ENCODE assay signal across 8 cellular contexts in the genomic region with DNA sequence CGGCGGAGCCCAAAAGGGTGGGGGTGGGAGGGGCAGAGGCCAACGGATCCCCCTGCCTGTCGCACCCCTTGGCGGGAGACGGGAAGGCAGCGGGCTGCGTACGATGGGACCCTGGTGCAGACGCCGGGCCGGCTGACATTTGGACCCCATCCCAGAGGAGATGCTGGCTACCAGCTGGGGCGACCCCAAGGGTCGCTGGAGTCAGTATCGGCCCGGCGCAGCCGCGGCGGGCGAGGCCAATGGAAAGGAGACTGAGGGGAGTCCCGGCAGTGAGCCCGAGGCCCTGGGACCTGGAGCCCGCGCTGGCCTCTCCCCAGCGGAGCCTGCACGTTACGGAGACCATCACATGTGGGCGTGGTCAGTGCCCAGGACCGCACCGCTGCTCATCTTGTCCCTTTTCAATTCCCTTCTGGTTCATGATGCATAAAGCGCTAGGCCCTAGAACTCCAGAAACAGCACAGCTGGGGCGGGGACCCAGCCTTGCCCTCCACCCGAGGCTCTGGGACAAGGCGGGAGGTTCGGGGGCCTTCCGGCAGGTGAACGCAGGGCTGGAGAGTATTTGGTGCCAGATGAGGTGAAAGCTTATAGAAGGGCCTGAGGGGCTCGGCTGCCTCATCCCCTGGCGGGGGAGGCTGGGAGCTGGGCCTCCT. TPM values are rescaled to one million over a fixed set of nuclear protein-coding genes. Genes with fewer than 3 reads are reported as not detected.
A peak's percentile ranks its signal among the peaks of the same experiment; 100 is the strongest.
DNase-seq lines count a peak whose midpoint lies in the region; ATAC-seq and TF ChIP-seq lines count a peak whose summit lies in the region.

No MANE protein-coding gene starts in this region.

- peaks cover 3% of the 10 kb centered on the region for H3K79me2 ChIP-seq in parathyroid adenoma

- POLR2A ChIA-PET in Panc1 (lab: Charles Lee) = no interaction called here

- H2AFZ ChIP-seq in parathyroid adenoma = no peak overlapping the region

- peaks cover 71% of the 10 kb centered on the region for H3K27me3 ChIP-seq in H7 (ENCODE audit: control insufficient read depth, insufficient read depth, low read length)
- no peaks in the 10 kb centered on the region for H3K27me3 ChIP-seq in Panc1 (ENCODE audit: control insufficient read depth, insufficient read depth, low read length)
- peaks cover 11% of the 10 kb centered on the region for H3K27me3 ChIP-seq in parathyroid adenoma (ENCODE audit: control insufficient read depth, insufficient read depth, low read length)

- H3K9me3 ChIP-seq in Panc1 (ENCODE audit: control insufficient read depth, insufficient read depth, low read depth, low read length) = no peaks in the 10 kb centered on the region
- H3K9me3 ChIP-seq in parathyroid adenoma (ENCODE audit: control insufficient read depth, low read length) = no peaks in the 10 kb centered on the region

- CTCF ChIA-PET in Panc1 (lab: Charles Lee) = interaction anchor here (0.6 kb wide), 1 partner anchor 19 kb away, joined by 6 read pairs; no protein-coding TSS in a partner anchor

- BruUV-seq in Panc1 (replicated peaks; lab: Mats Ljungman, UMichigan) = no TSS peak

- TF ChIP-seq CTCF in Panc1 (IDR thresholded peaks at IDR 0.05) (no peak), epithelial cell of esophagus (IDR thresholded peaks at IDR 0.05; ENCODE audit: insufficient read depth, low read depth, low read length, missing control alignments) (no peak), parathyroid adenoma (IDR thresholded peaks at IDR 0.05) (no peak)

- peak overlapping the region; percentile 95 for H3K4me2 ChIP-seq in parathyroid adenoma (ENCODE audit: low read length)

- in situ Hi-C loops in Panc1 (cut with HindIII; ENCODE audit: low pct_unique_long_range_greater_than_20kb, low sequenced_read_pairs) = no loop called here

- ATAC-seq in Panc1 (0 out of 2 replicates have a peak, but pooled peaks have one; percentile 2), GM18498 (IDR thresholded peaks at IDR 0.05; ENCODE audit: unreplicated experiment) (no peak), HG02642 (IDR thresholded peaks at IDR 0.05; ENCODE audit: poor library complexity, unreplicated experiment) (no peak), HG03095 (IDR thresholded peaks at IDR 0.05; ENCODE audit: unreplicated experiment) (no peak)

- H3K27ac ChIP-seq in Panc1 (ENCODE audit: low read length) (no peak overlapping the region), parathyroid adenoma (no peak overlapping the region)

- H3K4me1 ChIP-seq in Panc1 (ENCODE audit: control insufficient read depth, insufficient read depth, low read length) = no peaks in the 10 kb centered on the region
- peaks cover 14% of the 10 kb centered on the region for H3K4me1 ChIP-seq in parathyroid adenoma

- no peak overlapping the region for H3K9ac ChIP-seq in parathyroid adenoma

- intact Hi-C loops in Panc1 (cut with micrococcal nuclease; ENCODE audit: unreplicated experiment) = no loop called here

- H3K4me3 ChIP-seq in H7 (ENCODE audit: insufficient read depth, low read depth, low read length) = peak overlapping the region; percentile 36
- no peak overlapping the region for H3K4me3 ChIP-seq in Panc1 (ENCODE audit: low read depth in 2 of 2, low read length in 2 of 2)
- peak overlapping the region; percentile 14 for H3K4me3 ChIP-seq in epithelial cell of esophagus (ENCODE audit: low read length)
- peak overlapping the region; percentile 75 for H3K4me3 ChIP-seq in parathyroid adenoma (ENCODE audit: low read depth, low read length)

- H3K36me3 ChIP-seq in H7 (replicated peaks; ENCODE audit: control insufficient read depth, insufficient read depth, low read length) (no peaks in the 10 kb centered on the region), Panc1 (ENCODE audit: control insufficient read depth, insufficient read depth, low read length) (no peaks in the 10 kb centered on the region), parathyroid adenoma (ENCODE audit: control insufficient read depth, insufficient read depth, low read length) (no peaks in the 10 kb centered on the region)

- DNase-seq in H7 = peak; percentile 95
- DNase-seq in Panc1 (ENCODE audit: low read depth, low spot score) = no peak
- peak; percentile 38 for DNase-seq in epithelial cell of esophagus (ENCODE audit: low read depth)
- no peak for DNase-seq in NK-92 (lab: John Stamatoyannopoulos, UW; ENCODE audit: unreplicated experiment)

RNA-seq across cellular contexts. Expression of a gene that starts 8.0 kb away (rescaled TPM):
- total RNA-seq in H7 (2014; rRNA removed; shearing (Covaris generic)) = 57.2 and 75.3 TPM in 2 replicates
- total RNA-seq in Panc1 (2021; ENCODE audit: unreplicated experiment) = 34.7 TPM
- 31.1 TPM for polyA plus RNA-seq in Panc1 (2012; ENCODE audit: insufficient read length)

RNA-seq across cellular contexts. Expression of a gene that starts 19.2 kb away (rescaled TPM):
- 5.5 and 9.6 TPM in 2 replicates for total RNA-seq in H7 (2014; rRNA removed; shearing (Covaris generic))
- 9.9 TPM for total RNA-seq in Panc1 (2021; ENCODE audit: unreplicated experiment)
- 13.5 TPM for polyA plus RNA-seq in Panc1 (2012; ENCODE audit: insufficient read length)

RNA-seq across cellular contexts. Expression of a gene that starts 20.0 kb away (rescaled TPM):
- 3.1 and 4.5 TPM in 2 replicates for total RNA-seq in H7 (2014; rRNA removed; shearing (Covaris generic))
- total RNA-seq in Panc1 (2021; ENCODE audit: unreplicated experiment) = 9.2 TPM
- 15.8 TPM for polyA plus RNA-seq in Panc1 (2012; ENCODE audit: insufficient read length)

RNA-seq across cellular contexts. Expression of a gene that starts 21.1 kb away (rescaled TPM):
- total RNA-seq in H7 (2014; rRNA removed; shearing (Covaris generic)) = 0.11 and 0.31 TPM in 2 replicates
- total RNA-seq in Panc1 (2021; ENCODE audit: unreplicated experiment) = 11.9 TPM
- 14.5 TPM for polyA plus RNA-seq in Panc1 (2012; ENCODE audit: insufficient read length)

RNA-seq across cellular contexts. Expression of a gene that starts 32.8 kb away (rescaled TPM):
- 1,494 and 1,693 TPM in 2 replicates for total RNA-seq in H7 (2014; rRNA removed; shearing (Covaris generic))
- total RNA-seq in Panc1 (2021; ENCODE audit: unreplicated experiment) = 1,067 TPM
- 2,091 TPM for polyA plus RNA-seq in Panc1 (2012; ENCODE audit: insufficient read length)

Comparison
In these comparisons a context has a peak if more than half of its experiments do, and no peak if none do; other contexts are left out.
1. DNase-seq: peak in H7 (single experiment) and epithelial cell of esophagus (single experiment); none in Panc1 (single experiment) and NK-92 (single experiment).
2. H3K4me3 ChIP-seq: peak in H7 (single experiment), epithelial cell of esophagus (single experiment) and parathyroid adenoma (single experiment); none in Panc1 (0 of 2).